ENCODE assay signal across 22 cellular contexts in the genomic region with DNA sequence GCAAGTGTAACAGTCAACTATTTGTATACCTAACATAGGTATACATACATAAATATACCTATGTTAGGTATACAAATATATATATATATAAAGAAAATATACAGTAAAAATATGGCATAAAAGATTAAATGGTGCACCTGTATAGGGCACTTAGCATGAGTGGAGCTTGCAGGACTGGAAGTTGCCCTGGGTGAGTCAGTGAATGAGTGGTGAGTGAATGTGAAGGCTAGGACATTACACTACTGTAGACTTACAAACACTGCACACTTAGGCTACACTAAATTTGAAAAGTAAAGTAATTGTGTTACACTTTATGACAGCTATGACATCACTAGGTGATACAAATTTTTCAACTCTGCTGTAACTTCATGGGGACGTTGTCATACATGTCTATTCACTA.
DNase-seq lines count a peak whose midpoint lies in the region; ATAC-seq, FAIRE-seq and TF ChIP-seq lines count a peak whose summit lies in the region.
"Had no signal": no experiment of that assay in that cellular context is flagged by ENCODE, and none has a peak within 500 bp of the region (broad histone marks: within the 10 kb centered on the region; RNA-seq: fewer than 3 reads in every experiment).

No MANE protein-coding gene starts in this region.

- H3K9me3 Mint-ChIP-seq in activated CD4-positive, alpha-beta T cell treated with anti-CD3 and anti-CD28 coated beads, Interleukin-2, amount 10 ng/mL, durations not matched to agents 24 days and 14 days, result no peaks in the 10 kb centered on the region
- H3K9me3 Mint-ChIP-seq: CD4-positive, CD25-positive, alpha-beta regulatory T cell had no signal

- FAIRE-seq in keratinocyte (lab: Jason Lieb, UNC), result no peak
- FAIRE-seq: D721Med, GM12878, GM18507, H1 had no signal

- no peak overlapping the region for H3K27ac ChIP-seq in HEK293 (ENCODE audit: extremely low read depth, low read depth, low read length)
- H3K27ac ChIP-seq in mammary epithelial cell (ENCODE audit: insufficient read depth, low read depth, low read length), result peak overlapping the region; percentile 62
- H3K27ac ChIP-seq in keratinocyte (ENCODE audit: control insufficient read depth, insufficient read depth, low read length), result peak overlapping the region; percentile 90

- H3K4me1 Mint-ChIP-seq in activated CD4-positive, alpha-beta T cell treated with anti-CD3 and anti-CD28 coated beads, Interleukin-2, amount 10 ng/mL, durations not matched to agents 24 days and 14 days, result no peaks in the 10 kb centered on the region
- H3K4me1 Mint-ChIP-seq: B cell had no signal

- H3K9ac ChIP-seq in mammary epithelial cell (ENCODE audit: insufficient read depth, low read length), result no peak overlapping the region
- no peak overlapping the region for H3K9ac ChIP-seq in keratinocyte (ENCODE audit: control insufficient read depth, extremely low read depth, insufficient read depth, low read length)

- H3K4me2 ChIP-seq in mammary epithelial cell (ENCODE audit: insufficient read depth, low read depth, low read length) (no peak overlapping the region), keratinocyte (ENCODE audit: control insufficient read depth, extremely low read depth, insufficient read depth, low read depth, low read length) (no peak overlapping the region)

- no TSS peak for BruUV-seq in mammary epithelial cell (replicated peaks; lab: Mats Ljungman, UMichigan)

- dilution Hi-C loops in mammary epithelial cell (cut with HindIII; ENCODE audit: low sequenced_read_pairs) (no loop called here), keratinocyte (cut with MboI; ENCODE audit: extremely low pct_ligation_motif_present, low sequenced_read_pairs) (no loop called here)

- no peak for ATAC-seq in GM21723 (IDR thresholded peaks at IDR 0.05; ENCODE audit: unreplicated experiment)
- ATAC-seq in GM18517 (IDR thresholded peaks at IDR 0.05; ENCODE audit: unreplicated experiment), result no peak
- ATAC-seq: GM12878 had no signal

- DNase-seq in RKO (ENCODE audit: low spot score) (peak; percentile 54), mammary epithelial cell (peak; percentile 53), keratinocyte (ENCODE audit: low read depth, low spot score) (no peak)
- no peak for DNase-seq in activated CD4-positive, alpha-beta T cell treated with anti-CD3 and anti-CD28 coated beads, Interleukin-2, amount 10 ng/mL, durations not matched to agents 24 days and 14 days
- DNase-seq: CD4-positive, CD25-positive, alpha-beta regulatory T cell; DMS79 treated with DMSO at 0.1 percent for 48 hours; GDM1; MM.1S; NCI-H1092 treated with DMSO at 0.1 percent for 48 hours; NCI-H1694; NCI-H2107; NCI-H345; NK-92 treated with Interleukin-12 subunit alpha and Interleukin-12 subunit beta, amount 100 ng/mL, for 24 hours; RPMI8226 had no signal

- H4K20me1 ChIP-seq in mammary epithelial cell (ENCODE audit: insufficient read depth, low read length) (no peaks in the 10 kb centered on the region), keratinocyte (ENCODE audit: control insufficient read depth, extremely low read depth, insufficient read depth, low read length) (no peaks in the 10 kb centered on the region)

- H2AFZ ChIP-seq in mammary epithelial cell (ENCODE audit: low read depth, low read length), result no peak overlapping the region
- no peak overlapping the region for H2AFZ ChIP-seq in keratinocyte (ENCODE audit: control insufficient read depth, low read length)

- H3K27me3 Mint-ChIP-seq in activated CD4-positive, alpha-beta T cell treated with anti-CD3 and anti-CD28 coated beads, Interleukin-2, amount 10 ng/mL, durations not matched to agents 24 days and 14 days, result no peaks in the 10 kb centered on the region

- in situ Hi-C loops in mammary epithelial cell (cut with MboI; ENCODE audit: low sequenced_read_pairs in 2 of 2), result no loop called here

- H3K9me3 ChIP-seq in HEK293 (ENCODE audit: control insufficient read depth, insufficient read depth, low read depth, low read length) (no peaks in the 10 kb centered on the region), mammary epithelial cell (replicated peaks; ENCODE audit: insufficient read depth, low read length) (no peaks in the 10 kb centered on the region), keratinocyte (ENCODE audit: control insufficient read depth, low read depth, low read length) (no peaks in the 10 kb centered on the region)

- H3K79me2 ChIP-seq in mammary epithelial cell (ENCODE audit: insufficient read depth, low read length), result no peaks in the 10 kb centered on the region
- H3K79me2 ChIP-seq in keratinocyte (ENCODE audit: control insufficient read depth, insufficient read depth, low read length), result no peaks in the 10 kb centered on the region

- no peak overlapping the region for H3K4me3 ChIP-seq in HEK293 (ENCODE audit: low read depth, low read length)
- H3K4me3 ChIP-seq in mammary epithelial cell (replicated peaks in 1 of 3; ENCODE audit: insufficient read depth in 1 of 3, low read depth in 2 of 3, low read length in 3 of 3), result no peak overlapping the region
- no peak overlapping the region for H3K4me3 ChIP-seq in keratinocyte (ENCODE audit: control insufficient read depth in 2 of 3, extremely low read depth in 1 of 3, insufficient read depth in 2 of 3, low read depth in 1 of 3, low read length in 3 of 3)
- H3K4me3 ChIP-seq: GM12878 had no signal

- WGBS in mammary epithelial cell (ENCODE audit: low coverage, missing lambda C conversion rate), result 100% methylated on average over 1 of the region's 1 CpG

- H3K9me1 ChIP-seq in keratinocyte (ENCODE audit: control insufficient read depth, extremely low read depth, insufficient read depth, low read length), result no peaks in the 10 kb centered on the region

- no peak overlapping the region for H3K4me3 Mint-ChIP-seq in activated CD4-positive, alpha-beta T cell treated with anti-CD3 and anti-CD28 coated beads, Interleukin-2, amount 10 ng/mL, durations not matched to agents 24 days and 14 days
- H3K4me3 Mint-ChIP-seq: B cell; CD4-positive, CD25-positive, alpha-beta regulatory T cell had no signal

- CTCF ChIA-PET in HEK293 (lab: Yijun Ruan, JAX) (interaction anchor here (1.2 to 15.0 kb wide), 4 partner anchors 14 to 23 kb away, joined by 8 to 302 read pairs (median 9); no protein-coding TSS in a partner anchor), mammary epithelial cell (lab: Charles Lee; ENCODE audit: low non-redundant PET) (interaction anchor here (0.6 kb wide), 1 partner anchor 554 kb away, joined by 3 read pairs; no protein-coding TSS in a partner anchor)

- H3K4me1 ChIP-seq in HEK293 (ENCODE audit: control insufficient read depth, insufficient read depth, low read length) (peaks cover 12% of the 10 kb centered on the region), mammary epithelial cell (ENCODE audit: insufficient read depth, low read length) (peaks cover 27% of the 10 kb centered on the region), keratinocyte (ENCODE audit: control insufficient read depth, extremely low read depth, insufficient read depth, low read length) (peaks cover 29% of the 10 kb centered on the region)

- no peak overlapping the region for H3K27ac Mint-ChIP-seq in activated CD4-positive, alpha-beta T cell treated with anti-CD3 and anti-CD28 coated beads, Interleukin-2, amount 10 ng/mL, durations not matched to agents 24 days and 14 days
- H3K27ac Mint-ChIP-seq: B cell had no signal

- intact Hi-C loops in mammary epithelial cell (cut with micrococcal nuclease), result no loop called here
- intact Hi-C loops in activated CD4-positive, alpha-beta T cell treated with anti-CD3 and anti-CD28 coated beads, Interleukin-2, amount 10 ng/mL, durations not matched to agents 24 days and 14 days (cut with micrococcal nuclease), result no loop called here

- peaks cover 4 to 14% of the 10 kb centered on the region in 2 experiments for H3K36me3 ChIP-seq in HEK293 (ENCODE audit: control insufficient read depth in 2 of 2, insufficient read depth in 1 of 2, low read length in 2 of 2)
- H3K36me3 ChIP-seq in mammary epithelial cell (ENCODE audit: insufficient read depth, low read length), result no peaks in the 10 kb centered on the region
- peaks cover 0 to 10% of the 10 kb centered on the region in 2 experiments for H3K36me3 ChIP-seq in keratinocyte (ENCODE audit: control insufficient read depth in 2 of 2, extremely low read depth in 1 of 2, insufficient read depth in 2 of 2, low read length in 2 of 2)

- no peaks in the 10 kb centered on the region for H3K27me3 ChIP-seq in mammary epithelial cell (ENCODE audit: insufficient read depth, low read length)
- peaks cover 6% of the 10 kb centered on the region for H3K27me3 ChIP-seq in keratinocyte (ENCODE audit: control insufficient read depth, extremely low read depth, insufficient read depth, low read length)

- H3K36me3 Mint-ChIP-seq in activated CD4-positive, alpha-beta T cell treated with anti-CD3 and anti-CD28 coated beads, Interleukin-2, amount 10 ng/mL, durations not matched to agents 24 days and 14 days (ENCODE audit: low read depth), result peaks cover 8% of the 10 kb centered on the region

- TF ChIP-seq CTCF in HEK293 (tag by site-specific recombination; IDR thresholded peaks at IDR 0.05) (no peak), mammary epithelial cell (conservative IDR thresholded peaks at IDR 0.05 in 1 of 2, IDR thresholded peaks at IDR 0.05 in 1 of 2; ENCODE audit: extremely low read depth in 1 of 2, insufficient read depth in 1 of 2, low read depth in 1 of 2, low read length in 2 of 2) (no peak), keratinocyte (optimal IDR thresholded peaks at IDR 0.05 in 1 of 3, IDR thresholded peaks at IDR 0.05 in 1 of 3, conservative IDR thresholded peaks at IDR 0.05 in 1 of 3; ENCODE audit: extremely low read depth in 1 of 3, insufficient read depth in 2 of 3, low read length in 3 of 3) (no peak)

- POLR2A ChIA-PET in HEK293 (lab: Yijun Ruan, JAX), result no interaction called here

TF ChIP-seq in HEK293, 187 proteins besides CTCF, POLR2A, EP300 and RAD21:
- TF ChIP-seq ZBTB21 (tag by site-specific recombination; IDR thresholded peaks at IDR 0.05), result 0 out of 2 replicates have a peak, but pooled peaks have one; percentile 15
- no peak for TF ChIP-seq ZNF558 (tag by site-specific recombination; IDR thresholded peaks at IDR 0.05)
- TF ChIP-seq ZNF629 (tag by site-specific recombination; IDR thresholded peaks at IDR 0.05), result peak; percentile 48; the same call in 1 of the 2 replicates
- TF ChIP-seq ATF2 (tag by site-specific recombination; IDR thresholded peaks at IDR 0.05; ENCODE audit: low read depth), result peak; percentile 45; the same call in 1 of the 2 replicates

Comparison
In these comparisons a context has a peak if more than half of its experiments do, and no peak if none do; other contexts are left out.
1. DNase-seq: peak in RKO (single experiment) and mammary epithelial cell (single experiment); none in keratinocyte (single experiment) and activated CD4-positive, alpha-beta T cell treated with anti-CD3 and anti-CD28 coated beads, Interleukin-2, amount 10 ng/mL, durations not matched to agents 24 days and 14 days (single experiment).